ENCODE assay signal across 29 cellular contexts in the genomic region with DNA sequence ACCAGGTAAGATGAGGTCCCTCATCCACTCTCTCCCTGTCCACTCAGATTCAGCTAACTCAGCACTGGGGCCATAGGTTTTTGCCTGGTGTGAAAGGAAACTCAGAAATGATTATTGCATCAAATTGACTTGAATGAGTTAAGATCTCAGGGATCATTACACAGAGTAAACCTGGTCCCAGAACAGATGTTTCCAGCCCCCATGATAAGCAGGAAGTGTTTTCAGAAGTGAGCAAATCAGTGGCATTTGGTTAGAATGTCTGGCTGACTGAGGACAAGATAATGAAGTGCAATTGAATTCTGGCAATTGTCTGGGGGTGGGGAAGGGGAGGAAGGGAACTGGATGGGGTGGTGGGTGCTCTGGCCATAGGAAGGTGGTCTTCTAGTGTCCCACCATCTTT.
DNase-seq lines count a peak whose midpoint lies in the region; ATAC-seq and TF ChIP-seq lines count a peak whose summit lies in the region.
"Had no signal": no experiment of that assay in that cellular context is flagged by ENCODE, and none has a peak within 500 bp of the region (broad histone marks: within the 10 kb centered on the region; RNA-seq: fewer than 3 reads in every experiment).

No MANE protein-coding gene starts in this region.

- no peaks in the 10 kb centered on the region for H3K27me3 ChIP-seq in Caco-2 (replicated peaks; ENCODE audit: control insufficient read depth, insufficient read depth, low read length)
- H3K27me3 ChIP-seq in esophagus muscularis mucosa = peaks cover 0 to 5% (median 0%) of the 10 kb centered on the region in 4 donors
- H3K27me3 ChIP-seq in SJCRH30 = 0 out of 2 replicates have a peak, but pooled peaks cover 3% of the 10 kb centered on the region
- H3K27me3 ChIP-seq: MG63 had no signal

- H3K4me3 ChIP-seq in Caco-2 (ENCODE audit: low read depth, low read length) = no peak overlapping the region
- H3K4me3 ChIP-seq in OCI-LY7 (ENCODE audit: low read depth, low read length, poor library complexity, severe bottlenecking) = no peak overlapping the region
- H3K4me3 ChIP-seq in esophagus muscularis mucosa = no peak overlapping the region
- H3K4me3 ChIP-seq in SJCRH30 = no peak overlapping the region
- H3K4me3 ChIP-seq: GM12878, HAP-1, MG63 had no signal

- H3K4me1 ChIP-seq in Caco-2 = peaks cover 21% of the 10 kb centered on the region
- H3K4me1 ChIP-seq in OCI-LY7 (ENCODE audit: insufficient read depth, low read length, poor library complexity, severe bottlenecking) = peaks cover 4% of the 10 kb centered on the region
- no peaks in the 10 kb centered on the region for H3K4me1 ChIP-seq in esophagus muscularis mucosa
- H3K4me1 ChIP-seq in SJCRH30 = no peaks in the 10 kb centered on the region
- H3K4me1 ChIP-seq: HAP-1 had no signal

- TF ChIP-seq POLR2A in esophagus muscularis mucosa (IDR thresholded peaks at IDR 0.05; ENCODE audit: low read depth) = no peak

- H3K27ac Mint-ChIP-seq in Caco-2 (ENCODE audit: unreplicated experiment) (peak overlapping the region; percentile 58), nephron progenitor cell (peak overlapping the region; percentile 85)
- H3K27ac Mint-ChIP-seq in stimulated activated effector memory CD8-positive, alpha-beta T cell treated with anti-CD3 and anti-CD28 coated beads, Interleukin-12 subunit alpha, Interleukin-12 subunit beta, amount 100 ng/mL, for 72 hours = no peak overlapping the region
- H3K27ac Mint-ChIP-seq in activated CD4-positive, alpha-beta T cell treated with anti-CD3 and anti-CD28 coated beads for 36 hours = no peak overlapping the region
- H3K27ac Mint-ChIP-seq: CD8-positive, alpha-beta T cell; HFFc6 had no signal

- H3K9me3 Mint-ChIP-seq in Caco-2 (ENCODE audit: unreplicated experiment) = no peaks in the 10 kb centered on the region
- H3K9me3 Mint-ChIP-seq in nephron progenitor cell = no peaks in the 10 kb centered on the region
- no peaks in the 10 kb centered on the region for H3K9me3 Mint-ChIP-seq in stimulated activated effector memory CD8-positive, alpha-beta T cell treated with anti-CD3 and anti-CD28 coated beads, Interleukin-12 subunit alpha, Interleukin-12 subunit beta, amount 100 ng/mL, for 72 hours
- no peaks in the 10 kb centered on the region for H3K9me3 Mint-ChIP-seq in activated CD4-positive, alpha-beta T cell treated with anti-CD3 and anti-CD28 coated beads for 36 hours (ENCODE audit: low read depth)
- H3K9me3 Mint-ChIP-seq: CD8-positive, alpha-beta T cell; HFFc6 had no signal

- intact Hi-C loops in Caco-2 (cut with micrococcal nuclease; ENCODE audit: unreplicated experiment) (loop anchor here (2.0 kb wide), 1 partner anchor 26 kb away; no protein-coding TSS in a partner anchor), OCI-LY7 (cut with micrococcal nuclease; ENCODE audit: unreplicated experiment) (no loop called here), esophagus muscularis mucosa (cut with DNase I) (no loop called here)
- intact Hi-C loops in activated CD4-positive, alpha-beta T cell treated with anti-CD3 and anti-CD28 coated beads for 36 hours (cut with DNase I, micrococcal nuclease) = no loop called here

- peak overlapping the region; percentile 57 for H2AFZ ChIP-seq in OCI-LY7 (ENCODE audit: low read length)

- no peaks in the 10 kb centered on the region for H3K27me3 Mint-ChIP-seq in Caco-2 (ENCODE audit: insufficient read depth, unreplicated experiment)
- H3K27me3 Mint-ChIP-seq in nephron progenitor cell (ENCODE audit: low read depth, poor library complexity) = no peaks in the 10 kb centered on the region
- no peaks in the 10 kb centered on the region for H3K27me3 Mint-ChIP-seq in activated CD4-positive, alpha-beta T cell treated with anti-CD3 and anti-CD28 coated beads for 36 hours

- DNase-seq in Caco-2 (no peak), OCI-LY7 (ENCODE audit: low spot score) (no peak), esophagus muscularis mucosa (ENCODE audit: extremely low spot score) (peak; percentile 50), nephron progenitor cell (no peak), SJCRH30 (no peak)
- no peak for DNase-seq in stimulated activated effector memory CD8-positive, alpha-beta T cell treated with anti-CD3 and anti-CD28 coated beads, Interleukin-12 subunit alpha, Interleukin-12 subunit beta, amount 100 ng/mL, for 72 hours (ENCODE audit: low spot score in 2 of 2)
- no peak for DNase-seq in activated CD4-positive, alpha-beta T cell treated with anti-CD3 and anti-CD28 coated beads for 36 hours
- DNase-seq in NK-92 treated with Interleukin-12 subunit alpha and Interleukin-12 subunit beta, amount 100 ng/mL, for 24 hours (lab: John Stamatoyannopoulos, UW) = no peak
- DNase-seq: AML-193; C1 segment of cervical spinal cord; CD8-positive, alpha-beta T cell; DMS 273 treated with DMSO at 0.1 percent for 48 hours; DMS79; EL; GDM1; GOT3; HFFc6; KG1; MG63; NCI-H1105 treated with DMSO at 0.1 percent for 48 hours; NCI-H1694; NCI-H2029 treated with DMSO at 0.1 percent for 48 hours; NCI-H2227 treated with DMSO at 0.1 percent for 48 hours; NCI-H526 treated with DMSO at 0.1 percent for 48 hours; Right ventricle myocardium superior; RPMI8226; SW 1271 had no signal

- H3K9me3 ChIP-seq in Caco-2 (no peaks in the 10 kb centered on the region), OCI-LY7 (ENCODE audit: low read length) (no peaks in the 10 kb centered on the region), esophagus muscularis mucosa (no peaks in the 10 kb centered on the region), SJCRH30 (replicated peaks) (no peaks in the 10 kb centered on the region)
- H3K9me3 ChIP-seq: HAP-1, MG63 had no signal

- peaks cover 22% of the 10 kb centered on the region for H3K4me1 Mint-ChIP-seq in Caco-2 (ENCODE audit: low read depth, unreplicated experiment)
- peaks cover 32% of the 10 kb centered on the region for H3K4me1 Mint-ChIP-seq in nephron progenitor cell
- no peaks in the 10 kb centered on the region for H3K4me1 Mint-ChIP-seq in stimulated activated effector memory CD8-positive, alpha-beta T cell treated with anti-CD3 and anti-CD28 coated beads, Interleukin-12 subunit alpha, Interleukin-12 subunit beta, amount 100 ng/mL, for 72 hours
- no peaks in the 10 kb centered on the region for H3K4me1 Mint-ChIP-seq in activated CD4-positive, alpha-beta T cell treated with anti-CD3 and anti-CD28 coated beads for 36 hours

- no peak overlapping the region for H3K4me2 ChIP-seq in OCI-LY7 (ENCODE audit: low read length)

- H3K9me2 ChIP-seq in OCI-LY7 (ENCODE audit: insufficient read depth, low read length) = no peaks in the 10 kb centered on the region

- no peak for TF ChIP-seq EP300 in esophagus muscularis mucosa (IDR thresholded peaks at IDR 0.05)

- ATAC-seq in stimulated activated effector memory CD8-positive, alpha-beta T cell treated with anti-CD3 and anti-CD28 coated beads, Interleukin-12 subunit alpha, Interleukin-12 subunit beta, amount 100 ng/mL, for 72 hours = no peak
- ATAC-seq in activated CD4-positive, alpha-beta T cell treated with anti-CD3 and anti-CD28 coated beads for 36 hours = no peak
- ATAC-seq: CD8-positive, alpha-beta T cell; GM12878 had no signal

- TF ChIP-seq CTCF in Caco-2 (IDR thresholded peaks at IDR 0.05; ENCODE audit: insufficient read depth in 1 of 2, low read depth in 1 of 2, low read length in 1 of 2, severe bottlenecking in 1 of 2, unreplicated experiment in 1 of 2) (no peak), OCI-LY7 (conservative IDR thresholded peaks at IDR 0.05; ENCODE audit: low read length) (no peak), esophagus muscularis mucosa (IDR thresholded peaks at IDR 0.05) (no peak), nephron progenitor cell (IDR thresholded peaks at IDR 0.05) (no peak)

- H3K4me3 Mint-ChIP-seq in Caco-2 (ENCODE audit: unreplicated experiment) (no peak overlapping the region), nephron progenitor cell (no peak overlapping the region)
- no peak overlapping the region for H3K4me3 Mint-ChIP-seq in stimulated activated effector memory CD8-positive, alpha-beta T cell treated with anti-CD3 and anti-CD28 coated beads, Interleukin-12 subunit alpha, Interleukin-12 subunit beta, amount 100 ng/mL, for 72 hours
- H3K4me3 Mint-ChIP-seq in activated CD4-positive, alpha-beta T cell treated with anti-CD3 and anti-CD28 coated beads for 36 hours = no peak overlapping the region
- H3K4me3 Mint-ChIP-seq: CD8-positive, alpha-beta T cell; HFFc6 had no signal

- CTCF ChIA-PET in Caco-2 (lab: Charles Lee) = no interaction called here
- CTCF ChIA-PET in OCI-LY7 (lab: Charles Lee; ENCODE audit: unreplicated experiment) = no interaction called here
- CTCF ChIA-PET in activated CD4-positive, alpha-beta T cell treated with anti-CD3 and anti-CD28 coated beads for 36 hours (lab: Charles Lee) = no interaction called here

- no peak overlapping the region for H3K27ac ChIP-seq in OCI-LY7 (ENCODE audit: low read depth, low read length, poor library complexity, severe bottlenecking)
- no peak overlapping the region for H3K27ac ChIP-seq in esophagus muscularis mucosa (replicated peaks in 1 of 4)
- no peak overlapping the region for H3K27ac ChIP-seq in SJCRH30

- POLR2A ChIA-PET in Caco-2 (lab: Charles Lee) = no interaction called here
- POLR2A ChIA-PET in OCI-LY7 (lab: Charles Lee) = no interaction called here
- POLR2A ChIA-PET in activated CD4-positive, alpha-beta T cell treated with anti-CD3 and anti-CD28 coated beads for 36 hours (lab: Charles Lee) = no interaction called here

- H4K20me1 ChIP-seq in OCI-LY7 (ENCODE audit: insufficient read depth, low read length) = no peaks in the 10 kb centered on the region

- no peaks in the 10 kb centered on the region for H3K79me2 ChIP-seq in OCI-LY7 (ENCODE audit: insufficient read depth, low read depth, low read length)

- no peaks in the 10 kb centered on the region for H3K36me3 ChIP-seq in Caco-2 (ENCODE audit: control insufficient read depth, insufficient read depth, low read length)
- H3K36me3 ChIP-seq in OCI-LY7 (ENCODE audit: insufficient read depth, low read length) = no peaks in the 10 kb centered on the region
- no peaks in the 10 kb centered on the region for H3K36me3 ChIP-seq in esophagus muscularis mucosa
- no peaks in the 10 kb centered on the region for H3K36me3 ChIP-seq in SJCRH30
- H3K36me3 ChIP-seq: HAP-1, MG63 had no signal

- no TSS peak for BruUV-seq in Caco-2 (replicated peaks; lab: Mats Ljungman, UMichigan)
- BruUV-seq in OCI-LY7 (replicated peaks; lab: Mats Ljungman, UMichigan) = no TSS peak

- no peaks in the 10 kb centered on the region for H3K36me3 Mint-ChIP-seq in Caco-2 (ENCODE audit: insufficient read depth, unreplicated experiment)
- no peaks in the 10 kb centered on the region for H3K36me3 Mint-ChIP-seq in nephron progenitor cell (ENCODE audit: low read depth)
- no peaks in the 10 kb centered on the region for H3K36me3 Mint-ChIP-seq in stimulated activated effector memory CD8-positive, alpha-beta T cell treated with anti-CD3 and anti-CD28 coated beads, Interleukin-12 subunit alpha, Interleukin-12 subunit beta, amount 100 ng/mL, for 72 hours
- no peaks in the 10 kb centered on the region for H3K36me3 Mint-ChIP-seq in activated CD4-positive, alpha-beta T cell treated with anti-CD3 and anti-CD28 coated beads for 36 hours (ENCODE audit: low read depth)
- H3K36me3 Mint-ChIP-seq: CD8-positive, alpha-beta T cell had no signal

Comparison
In these comparisons a context has a peak if more than half of its experiments do, and no peak if none do; other contexts are left out.
1. H3K27ac Mint-ChIP-seq: peak in Caco-2 (single experiment) and nephron progenitor cell (single experiment); none in stimulated activated effector memory CD8-positive, alpha-beta T cell treated with anti-CD3 and anti-CD28 coated beads, Interleukin-12 subunit alpha, Interleukin-12 subunit beta, amount 100 ng/mL, for 72 hours (single experiment) and activated CD4-positive, alpha-beta T cell treated with anti-CD3 and anti-CD28 coated beads for 36 hours (single experiment).